8 cellular contexts compared by ENCODE assay signal in the genomic region with DNA sequence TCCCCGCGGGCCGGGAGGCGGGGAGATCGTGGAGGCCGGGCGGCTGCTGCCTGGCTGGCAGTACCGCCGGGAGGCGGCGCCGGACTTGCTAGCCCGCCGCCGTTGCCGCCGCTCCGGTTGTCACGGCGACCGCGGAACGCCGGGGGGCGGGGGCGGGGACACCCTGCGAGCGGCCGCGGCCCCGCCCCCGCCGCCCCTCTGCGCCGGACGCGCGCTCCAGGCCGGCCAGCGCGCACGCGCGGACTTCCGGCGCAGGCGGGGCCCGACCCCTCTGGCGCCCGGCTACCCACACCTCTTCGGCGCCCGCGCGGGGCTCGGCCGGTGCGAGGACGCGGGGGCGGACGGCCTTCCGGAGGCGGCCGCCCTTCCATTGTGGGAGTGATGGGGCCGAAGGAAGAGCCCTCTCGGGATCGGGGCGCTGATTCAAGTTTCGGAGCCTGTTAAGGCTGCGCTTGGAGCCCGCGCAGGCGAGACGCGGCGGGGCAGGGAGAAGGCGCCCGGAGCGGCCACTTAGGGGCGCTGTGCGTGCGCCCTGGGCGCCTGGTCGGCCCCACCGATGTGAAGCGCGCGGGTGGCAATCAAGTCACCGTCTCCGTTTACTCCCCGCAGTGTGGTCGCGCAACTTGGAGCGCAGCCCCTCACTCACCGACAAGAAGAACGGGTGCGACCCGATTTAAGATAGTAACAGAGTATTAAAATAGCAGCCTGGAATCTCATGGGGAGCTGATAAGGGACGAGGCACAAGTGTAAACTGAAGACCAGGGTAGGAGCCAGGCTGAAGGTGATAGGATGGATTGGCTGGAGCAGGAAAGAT. TPM values are rescaled to one million over a fixed set of nuclear protein-coding genes. Genes with fewer than 3 reads are reported as not detected.
DNase-seq lines count a peak whose midpoint lies in the region; ATAC-seq lines count a peak whose summit lies in the region.

No MANE protein-coding gene starts in this region.

- H3K4me3 Mint-ChIP-seq in CD4-positive, alpha-beta memory T cell: peak overlapping the region; percentile 88 to 95 (median 90)
- H3K4me3 Mint-ChIP-seq in activated CD4-positive, alpha-beta memory T cell treated with anti-CD3 and anti-CD28 coated beads, Interleukin-2, amount 10 ng/mL, durations not matched to agents 7 days and 5 days: peak overlapping the region; percentile 76

- H3K9me3 ChIP-seq in CD4-positive, alpha-beta memory T cell (ENCODE audit: control insufficient read depth in 1 of 2, low read length in 2 of 2): no peaks in the 10 kb centered on the region

- peak; percentile 84 to 92 (median 88) for DNase-seq in CD4-positive, alpha-beta memory T cell
- DNase-seq in NCI-H774 (lab: John Stamatoyannopoulos, UW): peak; percentile 93
- peak; percentile 92 for DNase-seq in activated CD4-positive, alpha-beta memory T cell treated with anti-CD3 and anti-CD28 coated beads, Interleukin-2, amount 10 ng/mL, durations not matched to agents 7 days and 5 days
- DNase-seq in ecto neural progenitor cell (ENCODE audit: low spot score): peak; percentile 95
- peak; percentile 96 to 97 for DNase-seq in lung microvascular endothelial cell (ENCODE audit: low read depth in 2 of 2)
- peak; percentile 77 to 78 (median 77) for DNase-seq in stimulated activated CD4-positive, alpha-beta T cell treated with anti-CD3 and anti-CD28 coated beads, TNF-alpha, amount 100 ng/mL, for 4 hours (ENCODE audit: low read depth in 3 of 3)

- peak overlapping the region; percentile 41 for H3K27ac ChIP-seq in CD4-positive, alpha-beta memory T cell (ENCODE audit: low read depth, low read length)

- H3K4me1 ChIP-seq in CD4-positive, alpha-beta memory T cell (ENCODE audit: insufficient read depth, low read length): peaks cover 29% of the 10 kb centered on the region

- H3K4me1 Mint-ChIP-seq in CD4-positive, alpha-beta memory T cell: peaks cover 22 to 39% (median 30%) of the 10 kb centered on the region in 4 donors
- H3K4me1 Mint-ChIP-seq in activated CD4-positive, alpha-beta memory T cell treated with anti-CD3 and anti-CD28 coated beads, Interleukin-2, amount 10 ng/mL, durations not matched to agents 7 days and 5 days: peaks cover 32% of the 10 kb centered on the region

- H3K4me3 ChIP-seq in CD4-positive, alpha-beta memory T cell (ENCODE audit: low read length in 2 of 2): peak overlapping the region; percentile 17 to 58

- ATAC-seq in GM19438 (IDR thresholded peaks at IDR 0.05; ENCODE audit: low read depth, unreplicated experiment): peak; percentile 79
- ATAC-seq in HG03571 (IDR thresholded peaks at IDR 0.05; ENCODE audit: unreplicated experiment): peak; percentile 87

- intact Hi-C loops in CD4-positive, alpha-beta memory T cell (cut with micrococcal nuclease): loop anchor here (1.0 to 10.0 kb wide), 4 partner anchors 500 to 1330 kb away; partner anchors contain the start of gene EEPD1

- H3K27ac Mint-ChIP-seq in CD4-positive, alpha-beta memory T cell: peak overlapping the region; percentile 76 to 92 (median 87)
- H3K27ac Mint-ChIP-seq in activated CD4-positive, alpha-beta memory T cell treated with anti-CD3 and anti-CD28 coated beads, Interleukin-2, amount 10 ng/mL, durations not matched to agents 7 days and 5 days: peak overlapping the region; percentile 70

- no peaks in the 10 kb centered on the region for H3K27me3 ChIP-seq in CD4-positive, alpha-beta memory T cell (ENCODE audit: insufficient read depth, low read length)

- peaks cover 0 to 8% of the 10 kb centered on the region in 2 donors for H3K36me3 Mint-ChIP-seq in CD4-positive, alpha-beta memory T cell
- peaks cover 3% of the 10 kb centered on the region for H3K36me3 Mint-ChIP-seq in activated CD4-positive, alpha-beta memory T cell treated with anti-CD3 and anti-CD28 coated beads, Interleukin-2, amount 10 ng/mL, durations not matched to agents 7 days and 5 days (ENCODE audit: low read depth)

- CTCF ChIA-PET in CD4-positive, alpha-beta memory T cell (lab: Charles Lee; ENCODE audit: partially characterized antibody): interaction anchor here (0.6 to 4.0 kb wide), 3 partner anchors 43 to 656 kb away, joined by 3 to 29 read pairs (median 3); no protein-coding TSS in a partner anchor
- CTCF ChIA-PET in activated CD4-positive, alpha-beta memory T cell treated with anti-CD3 and anti-CD28 coated beads, Interleukin-2, amount 10 ng/mL, durations not matched to agents 7 days and 5 days (lab: Charles Lee): interaction anchor here (1.3 kb wide), 1 partner anchor 46 kb away, joined by 3 read pairs; no protein-coding TSS in a partner anchor

- H3K36me3 ChIP-seq in CD4-positive, alpha-beta memory T cell (ENCODE audit: insufficient read depth, low read length): no peaks in the 10 kb centered on the region

- POLR2A ChIA-PET in CD4-positive, alpha-beta memory T cell (lab: Charles Lee; ENCODE audit: partially characterized antibody): no interaction called here
- POLR2A ChIA-PET in activated CD4-positive, alpha-beta memory T cell treated with anti-CD3 and anti-CD28 coated beads, Interleukin-2, amount 10 ng/mL, durations not matched to agents 7 days and 5 days (lab: Charles Lee): interaction anchor here (0.6 kb wide), 1 partner anchor 45 kb away, joined by 3 read pairs; no protein-coding TSS in a partner anchor

- H3K27me3 Mint-ChIP-seq in CD4-positive, alpha-beta memory T cell: no peaks in the 10 kb centered on the region
- peaks cover 7% of the 10 kb centered on the region for H3K27me3 Mint-ChIP-seq in activated CD4-positive, alpha-beta memory T cell treated with anti-CD3 and anti-CD28 coated beads, Interleukin-2, amount 10 ng/mL, durations not matched to agents 7 days and 5 days

- H3K9me3 Mint-ChIP-seq in CD4-positive, alpha-beta memory T cell: no peaks in the 10 kb centered on the region
- no peaks in the 10 kb centered on the region for H3K9me3 Mint-ChIP-seq in activated CD4-positive, alpha-beta memory T cell treated with anti-CD3 and anti-CD28 coated beads, Interleukin-2, amount 10 ng/mL, durations not matched to agents 7 days and 5 days

RNA-seq across cellular contexts. Expression of gene DPY19L1, which starts 0.4 kb away (rescaled TPM):
- total RNA-seq in CD4-positive, alpha-beta memory T cell: 10 to 100 TPM; 13.8 to 15.9 TPM
- polyA plus RNA-seq in CD4-positive, alpha-beta memory T cell: 1 to 10 TPM in 1 of 2 donors, under 1 TPM in 1; 0.75 to 1.8 TPM
- total RNA-seq in activated CD4-positive, alpha-beta memory T cell treated with anti-CD3 and anti-CD28 coated beads, Interleukin-2, amount 10 ng/mL, durations not matched to agents 7 days and 5 days: 10 to 100 TPM; 24.9 to 29.5 TPM
- 50.8 and 55.0 TPM in 2 replicates for total RNA-seq in lung microvascular endothelial cell

Comparison
In these comparisons a context has a peak if more than half of its experiments do, and no peak if none do; other contexts are left out.
1. Peak in every context shown above with its lines: DNase-seq, ATAC-seq, H3K4me3 ChIP-seq and H3K27ac ChIP-seq.